Comparison of ENCODE assay signal across 1 cellular context in the genomic region with DNA sequence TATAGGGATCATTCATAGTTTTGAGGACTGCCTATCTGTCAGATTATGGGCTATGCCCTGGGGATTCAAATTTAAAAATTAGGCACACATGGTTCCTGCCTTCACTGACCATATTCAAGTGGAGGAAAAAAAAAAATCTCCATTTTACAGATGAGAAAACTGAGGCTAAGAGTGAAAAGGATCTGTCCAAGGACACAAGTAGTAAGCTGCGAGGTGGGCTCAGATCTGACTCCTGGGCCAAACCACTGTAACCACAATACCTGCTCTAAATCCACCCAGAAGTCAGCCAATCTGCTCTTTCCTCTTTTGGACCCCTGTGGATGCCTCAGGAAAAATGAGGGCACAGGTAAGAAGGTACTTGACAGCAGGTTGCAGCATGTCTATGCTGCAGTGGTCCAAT.
TF ChIP-seq lines count a peak whose summit lies in the region.

No MANE protein-coding gene starts in this region.

TF ChIP-seq in K562, 482 proteins besides CTCF, POLR2A, EP300 and RAD21:
- TF ChIP-seq, protein P1, sequence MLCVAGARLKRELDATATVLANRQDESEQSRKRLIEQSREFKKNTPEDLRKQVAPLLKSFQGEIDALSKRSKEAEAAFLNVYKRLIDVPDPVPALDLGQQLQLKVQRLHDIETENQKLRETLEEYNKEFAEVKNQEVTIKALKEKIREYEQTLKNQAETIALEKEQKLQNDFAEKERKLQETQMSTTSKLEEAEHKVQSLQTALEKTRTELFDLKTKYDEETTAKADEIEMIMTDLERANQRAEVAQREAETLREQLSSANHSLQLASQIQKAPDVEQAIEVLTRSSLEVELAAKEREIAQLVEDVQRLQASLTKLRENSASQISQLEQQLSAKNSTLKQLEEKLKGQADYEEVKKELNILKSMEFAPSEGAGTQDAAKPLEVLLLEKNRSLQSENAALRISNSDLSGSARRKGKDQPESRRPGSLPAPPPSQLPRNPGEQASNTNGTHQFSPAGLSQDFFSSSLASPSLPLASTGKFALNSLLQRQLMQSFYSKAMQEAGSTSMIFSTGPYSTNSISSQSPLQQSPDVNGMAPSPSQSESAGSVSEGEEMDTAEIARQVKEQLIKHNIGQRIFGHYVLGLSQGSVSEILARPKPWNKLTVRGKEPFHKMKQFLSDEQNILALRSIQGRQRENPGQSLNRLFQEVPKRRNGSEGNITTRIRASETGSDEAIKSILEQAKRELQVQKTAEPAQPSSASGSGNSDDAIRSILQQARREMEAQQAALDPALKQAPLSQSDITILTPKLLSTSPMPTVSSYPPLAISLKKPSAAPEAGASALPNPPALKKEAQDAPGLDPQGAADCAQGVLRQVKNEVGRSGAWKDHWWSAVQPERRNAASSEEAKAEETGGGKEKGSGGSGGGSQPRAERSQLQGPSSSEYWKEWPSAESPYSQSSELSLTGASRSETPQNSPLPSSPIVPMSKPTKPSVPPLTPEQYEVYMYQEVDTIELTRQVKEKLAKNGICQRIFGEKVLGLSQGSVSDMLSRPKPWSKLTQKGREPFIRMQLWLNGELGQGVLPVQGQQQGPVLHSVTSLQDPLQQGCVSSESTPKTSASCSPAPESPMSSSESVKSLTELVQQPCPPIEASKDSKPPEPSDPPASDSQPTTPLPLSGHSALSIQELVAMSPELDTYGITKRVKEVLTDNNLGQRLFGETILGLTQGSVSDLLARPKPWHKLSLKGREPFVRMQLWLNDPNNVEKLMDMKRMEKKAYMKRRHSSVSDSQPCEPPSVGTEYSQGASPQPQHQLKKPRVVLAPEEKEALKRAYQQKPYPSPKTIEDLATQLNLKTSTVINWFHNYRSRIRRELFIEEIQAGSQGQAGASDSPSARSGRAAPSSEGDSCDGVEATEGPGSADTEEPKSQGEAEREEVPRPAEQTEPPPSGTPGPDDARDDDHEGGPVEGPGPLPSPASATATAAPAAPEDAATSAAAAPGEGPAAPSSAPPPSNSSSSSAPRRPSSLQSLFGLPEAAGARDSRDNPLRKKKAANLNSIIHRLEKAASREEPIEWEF (CRISPR knock-in tag; IDR thresholded peaks at IDR 0.05): no peak
- TF ChIP-seq SMARCA5 (IDR thresholded peaks at IDR 0.05) (peak; percentile 82), SUPT5H (IDR thresholded peaks at IDR 0.05) (0 out of 2 replicates have a peak, but pooled peaks have one; percentile 12), KDM1A (IDR thresholded peaks at IDR 0.05) (peak; percentile 52 to 81; a peak in 3 of 4 replicates), CBFB (CRISPR knock-in tag; IDR thresholded peaks at IDR 0.05) (0 out of 2 replicates have a peak, but pooled peaks have one; percentile 65), CHD4 (IDR thresholded peaks at IDR 0.05; ENCODE audit: insufficient read depth, insufficient replicate concordance, low read depth, low read length, poor library complexity, severe bottlenecking) (peak; percentile 95), BCOR (IDR thresholded peaks at IDR 0.05) (peak; percentile 98), CBX1 (IDR thresholded peaks at IDR 0.05; ENCODE audit: low read depth) (0 out of 2 replicates have a peak, but pooled peaks have one; percentile 52), ELF2 (CRISPR knock-in tag; IDR thresholded peaks at IDR 0.05) (0 out of 2 replicates have a peak, but pooled peaks have one; percentile 38), ZNF146 (CRISPR knock-in tag; IDR thresholded peaks at IDR 0.05; ENCODE audit: unreplicated experiment) (no peak), RBM34 (IDR thresholded peaks at IDR 0.05; ENCODE audit: borderline replicate concordance, insufficient read depth, low read length) (no peak), ESRRA (IDR thresholded peaks at IDR 0.05; ENCODE audit: borderline replicate concordance, low read depth) (0 out of 2 replicates have a peak, but pooled peaks have one; percentile 23), ZNF140 (CRISPR knock-in tag; IDR thresholded peaks at IDR 0.05) (peak; percentile 64; the same call in 1 of the 2 replicates), PRPF4 (IDR thresholded peaks at IDR 0.05; ENCODE audit: insufficient read depth, low read depth, low read length, poor library complexity, severe bottlenecking) (no peak), ZNF699 (CRISPR knock-in tag; IDR thresholded peaks at IDR 0.05; ENCODE audit: insufficient replicate concordance) (no peak), KDM2B (CRISPR knock-in tag; IDR thresholded peaks at IDR 0.05) (no peak), LEF1 (IDR thresholded peaks at IDR 0.05) (no peak), TAF9B (IDR thresholded peaks at IDR 0.05; ENCODE audit: partially characterized antibody) (no peak), KLF10 (CRISPR knock-in tag; IDR thresholded peaks at IDR 0.05) (no peak), HDAC2 (IDR thresholded peaks at IDR 0.05) (peak; percentile 93), RBM25 (IDR thresholded peaks at IDR 0.05; ENCODE audit: low read depth, low read length, severe bottlenecking) (peak; percentile 98), IFI16 (CRISPR knock-in tag; IDR thresholded peaks at IDR 0.05) (no peak), RCOR1 (IDR thresholded peaks at IDR 0.05; ENCODE audit: borderline replicate concordance in 1 of 2, low read depth in 2 of 2, low read length in 2 of 2) (peak in 1 of 2 experiments; percentile 65; a peak in 1 of 4 replicates), C11orf30 (IDR thresholded peaks at IDR 0.05; ENCODE audit: low read depth) (no peak)
- TF ChIP-seq, protein P2, sequence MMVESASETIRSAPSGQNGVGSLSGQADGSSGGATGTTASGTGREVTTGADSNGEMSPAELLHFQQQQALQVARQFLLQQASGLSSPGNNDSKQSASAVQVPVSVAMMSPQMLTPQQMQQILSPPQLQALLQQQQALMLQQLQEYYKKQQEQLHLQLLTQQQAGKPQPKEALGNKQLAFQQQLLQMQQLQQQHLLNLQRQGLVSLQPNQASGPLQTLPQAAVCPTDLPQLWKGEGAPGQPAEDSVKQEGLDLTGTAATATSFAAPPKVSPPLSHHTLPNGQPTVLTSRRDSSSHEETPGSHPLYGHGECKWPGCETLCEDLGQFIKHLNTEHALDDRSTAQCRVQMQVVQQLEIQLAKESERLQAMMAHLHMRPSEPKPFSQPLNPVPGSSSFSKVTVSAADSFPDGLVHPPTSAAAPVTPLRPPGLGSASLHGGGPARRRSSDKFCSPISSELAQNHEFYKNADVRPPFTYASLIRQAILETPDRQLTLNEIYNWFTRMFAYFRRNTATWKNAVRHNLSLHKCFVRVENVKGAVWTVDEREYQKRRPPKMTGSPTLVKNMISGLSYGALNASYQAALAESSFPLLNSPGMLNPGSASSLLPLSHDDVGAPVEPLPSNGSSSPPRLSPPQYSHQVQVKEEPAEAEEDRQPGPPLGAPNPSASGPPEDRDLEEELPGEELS (CRISPR knock-in tag; IDR thresholded peaks at IDR 0.05; ENCODE audit: borderline replicate concordance): 0 out of 2 replicates have a peak, but pooled peaks have one; percentile 19
- TF ChIP-seq, protein P3, sequence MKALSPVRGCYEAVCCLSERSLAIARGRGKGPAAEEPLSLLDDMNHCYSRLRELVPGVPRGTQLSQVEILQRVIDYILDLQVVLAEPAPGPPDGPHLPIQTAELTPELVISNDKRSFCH (CRISPR knock-in tag; IDR thresholded peaks at IDR 0.05): no peak
- TF ChIP-seq, protein P3 (tag; IDR thresholded peaks at IDR 0.05): no peak
- TF ChIP-seq, protein P4, sequence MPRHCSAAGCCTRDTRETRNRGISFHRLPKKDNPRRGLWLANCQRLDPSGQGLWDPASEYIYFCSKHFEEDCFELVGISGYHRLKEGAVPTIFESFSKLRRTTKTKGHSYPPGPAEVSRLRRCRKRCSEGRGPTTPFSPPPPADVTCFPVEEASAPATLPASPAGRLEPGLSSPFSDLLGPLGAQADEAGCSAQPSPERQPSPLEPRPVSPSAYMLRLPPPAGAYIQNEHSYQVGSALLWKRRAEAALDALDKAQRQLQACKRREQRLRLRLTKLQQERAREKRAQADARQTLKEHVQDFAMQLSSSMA (CRISPR knock-in tag; IDR thresholded peaks at IDR 0.05): no peak
- TF ChIP-seq, protein P5, sequence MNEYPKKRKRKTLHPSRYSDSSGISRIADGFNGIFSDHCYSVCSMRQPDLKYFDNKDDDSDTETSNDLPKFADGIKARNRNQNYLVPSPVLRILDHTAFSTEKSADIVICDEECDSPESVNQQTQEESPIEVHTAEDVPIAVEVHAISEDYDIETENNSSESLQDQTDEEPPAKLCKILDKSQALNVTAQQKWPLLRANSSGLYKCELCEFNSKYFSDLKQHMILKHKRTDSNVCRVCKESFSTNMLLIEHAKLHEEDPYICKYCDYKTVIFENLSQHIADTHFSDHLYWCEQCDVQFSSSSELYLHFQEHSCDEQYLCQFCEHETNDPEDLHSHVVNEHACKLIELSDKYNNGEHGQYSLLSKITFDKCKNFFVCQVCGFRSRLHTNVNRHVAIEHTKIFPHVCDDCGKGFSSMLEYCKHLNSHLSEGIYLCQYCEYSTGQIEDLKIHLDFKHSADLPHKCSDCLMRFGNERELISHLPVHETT (CRISPR knock-in tag; conservative IDR thresholded peaks at IDR 0.05 in 1 of 2, IDR thresholded peaks at IDR 0.05 in 1 of 2): no peak
- TF ChIP-seq, protein P6, sequence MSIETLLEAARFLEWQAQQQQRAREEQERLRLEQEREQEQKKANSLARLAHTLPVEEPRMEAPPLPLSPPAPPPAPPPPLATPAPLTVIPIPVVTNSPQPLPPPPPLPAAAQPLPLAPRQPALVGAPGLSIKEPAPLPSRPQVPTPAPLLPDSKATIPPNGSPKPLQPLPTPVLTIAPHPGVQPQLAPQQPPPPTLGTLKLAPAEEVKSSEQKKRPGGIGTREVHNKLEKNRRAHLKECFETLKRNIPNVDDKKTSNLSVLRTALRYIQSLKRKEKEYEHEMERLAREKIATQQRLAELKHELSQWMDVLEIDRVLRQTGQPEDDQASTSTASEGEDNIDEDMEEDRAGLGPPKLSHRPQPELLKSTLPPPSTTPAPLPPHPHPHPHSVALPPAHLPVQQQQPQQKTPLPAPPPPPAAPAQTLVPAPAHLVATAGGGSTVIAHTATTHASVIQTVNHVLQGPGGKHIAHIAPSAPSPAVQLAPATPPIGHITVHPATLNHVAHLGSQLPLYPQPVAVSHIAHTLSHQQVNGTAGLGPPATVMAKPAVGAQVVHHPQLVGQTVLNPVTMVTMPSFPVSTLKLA (conservative IDR thresholded peaks at IDR 0.05): 0 out of 4 replicates have a peak, but pooled peaks of 1 of the 2 experiments have one; percentile 2
TF ChIP-seq in K562: peak in this region for 15.
